In genomic region chr2:10078704-10079191, GRCh38 we compare ENCODE assay signal across 1 cellular context.
TF ChIP-seq lines count a peak whose summit lies in the region.

No MANE protein-coding gene starts in this region.

TF ChIP-seq in GM23338, 12 proteins besides CTCF, POLR2A, EP300 and RAD21 (continued from another document):
- TF ChIP-seq ZNF462 (CRISPR knock-in tag; IDR thresholded peaks at IDR 0.05) (no peak), ZNF331 (CRISPR knock-in tag; IDR thresholded peaks at IDR 0.05; ENCODE audit: low read depth) (no peak), REST (IDR thresholded peaks at IDR 0.05; ENCODE audit: unreplicated experiment) (no peak), JUNB (IDR thresholded peaks at IDR 0.05; ENCODE audit: unreplicated experiment) (no peak), POLR2AphosphoS5 (IDR thresholded peaks at IDR 0.05; ENCODE audit: low read depth) (no peak)
